Comparison of ENCODE assay signal across 16 cellular contexts in genomic region chr2:45554764-45555163, GRCh38. TPM values are rescaled to one million over a fixed set of nuclear protein-coding genes. Genes with fewer than 3 reads are reported as not detected.
A peak's percentile ranks its signal among the peaks of the same experiment; 100 is the strongest.
DNase-seq lines count a peak whose midpoint lies in the region; ATAC-seq, FAIRE-seq and TF ChIP-seq lines count a peak whose summit lies in the region.
"Had no signal": no experiment of that assay in that cellular context is flagged by ENCODE, and none has a peak within 500 bp of the region (broad histone marks: within the 10 kb centered on the region; RNA-seq: fewer than 3 reads in every experiment).

No MANE protein-coding gene starts in this region.

- H3K27me3 Mint-ChIP-seq in astrocyte (ENCODE audit: low read depth, unreplicated experiment), result no peaks in the 10 kb centered on the region

- ATAC-seq in IMR-90 (ENCODE audit: low read depth), result peak; percentile 30; the same call in 1 of the 2 replicates
- no peak for ATAC-seq in GM18868 (IDR thresholded peaks at IDR 0.05; ENCODE audit: unreplicated experiment)
- ATAC-seq: SK-N-SH treated with all-trans-retinoic acid at 6 μM for 48 hours had no signal

- DNase-seq in EH (ENCODE audit: low read depth), result peak; percentile 36
- DNase-seq in IMR-90, result peak; percentile 52
- DNase-seq in astrocyte (ENCODE audit: low read depth), result peak; percentile 37
- DNase-seq in keratinocyte (ENCODE audit: low read depth, low spot score), result no peak
- DNase-seq in NCI-H82 (lab: John Stamatoyannopoulos, UW), result no peak
- no peak for DNase-seq in mucosa of gallbladder (ENCODE audit: low spot score)
- no peak for DNase-seq in foreskin melanocyte
- DNase-seq: activated CD4-positive, CD25-positive, alpha-beta regulatory T cell; adrenal gland; hypothalamus; NCI-H2081; stimulated activated CD4-positive, alpha-beta T cell treated with anti-CD3 and anti-CD28 coated beads, Interleukin-4, amount 100 ng/mL, for 4 hours had no signal

- peak overlapping the region; percentile 22; the same call in 1 of the 2 replicates for H3K4me2 ChIP-seq in IMR-90 (ENCODE audit: low read depth, low read length)
- peak overlapping the region; percentile 42 for H3K4me2 ChIP-seq in astrocyte (ENCODE audit: low read length)
- H3K4me2 ChIP-seq in keratinocyte (ENCODE audit: control insufficient read depth, extremely low read depth, insufficient read depth, low read depth, low read length), result no peak overlapping the region

- H2AFZ ChIP-seq in IMR-90 (replicated peaks; ENCODE audit: low read length, poor library complexity) (no peak overlapping the region), astrocyte (ENCODE audit: low read depth, low read length) (no peak overlapping the region), keratinocyte (ENCODE audit: control insufficient read depth, low read length) (no peak overlapping the region)

- H3K4ac ChIP-seq in IMR-90 (ENCODE audit: low read depth, low read length), result no peak overlapping the region

- no peak overlapping the region for H3K9ac ChIP-seq in IMR-90 (ENCODE audit: low read depth, low read length)
- no peak overlapping the region for H3K9ac ChIP-seq in astrocyte (ENCODE audit: low read length)
- no peak overlapping the region for H3K9ac ChIP-seq in keratinocyte (ENCODE audit: control insufficient read depth, extremely low read depth, insufficient read depth, low read length)

- peak; percentile 20 for FAIRE-seq in astrocyte (lab: Jason Lieb, UNC)
- peak; percentile 51 for FAIRE-seq in keratinocyte (lab: Jason Lieb, UNC)

- no peak overlapping the region for H2BK120ac ChIP-seq in IMR-90 (ENCODE audit: low read depth, low read length)

- H3K9me3 ChIP-seq in IMR-90 (ENCODE audit: control insufficient read depth, insufficient read depth, low read length) (peaks cover 3% of the 10 kb centered on the region), astrocyte (ENCODE audit: insufficient read depth, low read depth, low read length) (no peaks in the 10 kb centered on the region), keratinocyte (ENCODE audit: control insufficient read depth, low read depth, low read length) (no peaks in the 10 kb centered on the region)
- H3K9me3 ChIP-seq: adrenal gland had no signal

- H3K4me1 ChIP-seq in IMR-90 (ENCODE audit: control insufficient read depth, insufficient read depth, low read length) (peaks cover 9% of the 10 kb centered on the region), astrocyte (ENCODE audit: insufficient read depth, low read length) (peaks cover 9% of the 10 kb centered on the region), keratinocyte (ENCODE audit: control insufficient read depth, extremely low read depth, insufficient read depth, low read length) (no peaks in the 10 kb centered on the region)

- H3K4me1 Mint-ChIP-seq in astrocyte (ENCODE audit: low read depth, unreplicated experiment), result peaks cover 10% of the 10 kb centered on the region

- no peak overlapping the region for H3K56ac ChIP-seq in IMR-90 (ENCODE audit: extremely low read depth, insufficient read depth, low read length)

- dilution Hi-C loops in IMR-90 (cut with HindIII; ENCODE audit: low sequenced_read_pairs, unreplicated experiment), result no loop called here
- dilution Hi-C loops in keratinocyte (cut with MboI; ENCODE audit: extremely low pct_ligation_motif_present, low sequenced_read_pairs), result no loop called here

- no peak overlapping the region for H3K27ac ChIP-seq in IMR-90 (ENCODE audit: insufficient read depth, low read length)
- peak overlapping the region; percentile 42 for H3K27ac ChIP-seq in astrocyte (ENCODE audit: low read depth, low read length)
- no peak overlapping the region for H3K27ac ChIP-seq in keratinocyte (ENCODE audit: control insufficient read depth, insufficient read depth, low read length)
- H3K27ac ChIP-seq: adrenal gland had no signal

- H2AK9ac ChIP-seq in IMR-90 (replicated peaks; ENCODE audit: low read depth, low read length, poor library complexity), result no peak overlapping the region

- no peaks in the 10 kb centered on the region for H3K79me1 ChIP-seq in IMR-90 (ENCODE audit: low read depth in 1 of 2, low read length in 2 of 2)

- in situ Hi-C loops in IMR-90 (cut with MboI; ENCODE audit: low sequenced_read_pairs), result no loop called here

- H3K36me3 ChIP-seq in IMR-90 (ENCODE audit: control insufficient read depth, insufficient read depth, low read length), result no peaks in the 10 kb centered on the region
- no peaks in the 10 kb centered on the region for H3K36me3 ChIP-seq in astrocyte (ENCODE audit: insufficient read depth, low read length)
- H3K36me3 ChIP-seq in keratinocyte (ENCODE audit: control insufficient read depth in 2 of 2, extremely low read depth in 1 of 2, insufficient read depth in 2 of 2, low read length in 2 of 2), result peaks cover 2% of the 10 kb centered on the region in 2 experiments
- H3K36me3 ChIP-seq: adrenal gland had no signal

- no peaks in the 10 kb centered on the region for H3K9me3 Mint-ChIP-seq in astrocyte (ENCODE audit: unreplicated experiment)

- no peaks in the 10 kb centered on the region for H4K20me1 ChIP-seq in IMR-90 (ENCODE audit: insufficient read depth, low read length)
- no peaks in the 10 kb centered on the region for H4K20me1 ChIP-seq in astrocyte (ENCODE audit: insufficient read depth, low read length)
- no peaks in the 10 kb centered on the region for H4K20me1 ChIP-seq in keratinocyte (ENCODE audit: control insufficient read depth, extremely low read depth, insufficient read depth, low read length)

- H2BK20ac ChIP-seq in IMR-90 (ENCODE audit: low read depth, low read length), result no peak overlapping the region

- H3K27me3 ChIP-seq in IMR-90 (ENCODE audit: control insufficient read depth, insufficient read depth, low read length) (no peaks in the 10 kb centered on the region), astrocyte (ENCODE audit: insufficient read depth, low read length) (no peaks in the 10 kb centered on the region), keratinocyte (ENCODE audit: control insufficient read depth, extremely low read depth, insufficient read depth, low read length) (no peaks in the 10 kb centered on the region)
- H3K27me3 ChIP-seq: adrenal gland had no signal

- intact Hi-C loops in IMR-90 (cut with micrococcal nuclease), result no loop called here

- H3K79me2 ChIP-seq in astrocyte (ENCODE audit: insufficient read depth, low read length), result no peaks in the 10 kb centered on the region
- H3K79me2 ChIP-seq in keratinocyte (ENCODE audit: control insufficient read depth, insufficient read depth, low read length), result no peaks in the 10 kb centered on the region

- TF ChIP-seq POLR2A in IMR-90 (IDR thresholded peaks at IDR 0.05; ENCODE audit: low read depth, low read length), result no peak

- H3K9me1 ChIP-seq in IMR-90 (ENCODE audit: insufficient read depth, low read length) (peaks cover 3% of the 10 kb centered on the region; the same call in 1 of the 2 replicates), keratinocyte (ENCODE audit: control insufficient read depth, extremely low read depth, insufficient read depth, low read length) (no peaks in the 10 kb centered on the region)

- POLR2A ChIA-PET in IMR-90 (lab: Charles Lee; ENCODE audit: unreplicated experiment), result interaction anchor here (0.7 kb wide), 2 partner anchors 51 to 111 kb away, joined by 3 to 5 read pairs; no protein-coding TSS in a partner anchor

- BruUV-seq in IMR-90 (replicated peaks; lab: Mats Ljungman, UMichigan), result no TSS peak

- CTCF ChIA-PET in IMR-90 (lab: Yijun Ruan, JAX), result interaction anchor here (0.7 to 0.9 kb wide), 2 partner anchors 16 to 580 kb away, joined by 3 read pairs; no protein-coding TSS in a partner anchor

- H3K4me3 Mint-ChIP-seq in astrocyte (ENCODE audit: unreplicated experiment), result peak overlapping the region; percentile 62
- H3K4me3 Mint-ChIP-seq: CD14-positive monocyte, mesothelial cell of epicardium had no signal

- TF ChIP-seq RAD21 in IMR-90 (IDR thresholded peaks at IDR 0.05; ENCODE audit: low read length), result no peak

- H4K8ac ChIP-seq in IMR-90 (ENCODE audit: low read depth in 2 of 2, low read length in 2 of 2), result no peak overlapping the region

- H3K4me3 ChIP-seq in IMR-90 (ENCODE audit: insufficient read depth, low read depth, low read length), result no peak overlapping the region
- H3K4me3 ChIP-seq in astrocyte (ENCODE audit: insufficient read depth, low read depth, low read length), result no peak overlapping the region
- no peak overlapping the region for H3K4me3 ChIP-seq in keratinocyte (ENCODE audit: control insufficient read depth in 2 of 3, extremely low read depth in 1 of 3, insufficient read depth in 2 of 3, low read depth in 1 of 3, low read length in 3 of 3)
- H3K4me3 ChIP-seq: adrenal gland had no signal

- H2AK5ac ChIP-seq in IMR-90 (ENCODE audit: low read depth, low read length), result no peak overlapping the region

- peak overlapping the region; percentile 36; the same call in 1 of the 2 replicates for H3K18ac ChIP-seq in IMR-90 (ENCODE audit: low read depth, low read length)

- H3K14ac ChIP-seq in IMR-90 (replicated peaks; ENCODE audit: low read depth, low read length), result 0 out of 2 replicates have a peak overlapping the region, but pooled peaks have one; percentile 10

- H3K27ac Mint-ChIP-seq in astrocyte (ENCODE audit: unreplicated experiment), result no peak overlapping the region
- H3K27ac Mint-ChIP-seq: mesothelial cell of epicardium had no signal

- no CpG with 5 or more reads among the region's 1 CpG for WGBS in IMR-90 (ENCODE audit: extremely low coverage in 2 of 2, insufficient read length in 1 of 2), 2 experiments

- H3K23ac ChIP-seq in IMR-90 (ENCODE audit: low read depth, low read length), result no peak overlapping the region

- H2BK5ac ChIP-seq in IMR-90 (ENCODE audit: low read depth, low read length, poor library complexity, severe bottlenecking), result no peak overlapping the region

- H4K5ac ChIP-seq in IMR-90 (ENCODE audit: low read depth, low read length), result no peak overlapping the region; the same call in 1 of the 2 replicates

- H3K36me3 Mint-ChIP-seq in astrocyte (ENCODE audit: low read depth, unreplicated experiment), result peaks cover 2% of the 10 kb centered on the region

- TF ChIP-seq CTCF in IMR-90 (conservative IDR thresholded peaks at IDR 0.05; ENCODE audit: low read depth, low read length) (no peak), astrocyte (IDR thresholded peaks at IDR 0.05; ENCODE audit: insufficient read depth, low read depth, low read length) (no peak), keratinocyte (optimal IDR thresholded peaks at IDR 0.05 in 1 of 3, IDR thresholded peaks at IDR 0.05 in 1 of 3, conservative IDR thresholded peaks at IDR 0.05 in 1 of 3; ENCODE audit: extremely low read depth in 1 of 3, insufficient read depth in 2 of 3, low read length in 3 of 3) (no peak)

- H2BK15ac ChIP-seq in IMR-90 (ENCODE audit: low read depth, low read length), result no peak overlapping the region

- no peak overlapping the region for H4K91ac ChIP-seq in IMR-90 (ENCODE audit: insufficient read depth, low read depth, low read length)

RNA-seq across cellular contexts. Expression of gene SRBD1, which starts 56.3 kb away (rescaled TPM):
- total RNA-seq in IMR-90 (2012; rRNA removed) (14.7 and 20.6 TPM in 2 replicates), astrocyte (9.3 and 9.5 TPM in 2 replicates), mucosa of gallbladder (13.6 TPM)
- polyA plus RNA-seq in IMR-90 (2012; rRNA removed) (2.9 and 3.5 TPM in 2 replicates), keratinocyte (5.8 to 8.8 TPM (median 5.9 TPM) in 3 replicates)
- 0.44 and 0.71 TPM in 2 replicates for polyA plus RNA-seq in IMR-90 (2012; cell fraction: cytosol; rRNA removed)
- polyA plus RNA-seq in IMR-90 (2012; cell fraction: nucleus; rRNA removed; ENCODE audit: low replicate concordance), result 0.44 and 2.1 TPM in 2 replicates
- 4.1 TPM for polyA plus RNA-seq in keratinocyte (2011; ENCODE audit: low read depth)
- polyA plus RNA-seq in keratinocyte (2011; cell fraction: cytosol; rRNA removed), result 4.0 and 7.0 TPM in 2 replicates
- 7.5 and 8.6 TPM in 2 replicates for polyA plus RNA-seq in keratinocyte (2011; cell fraction: nucleus; rRNA removed)
- 3.7 and 7.9 TPM in 2 replicates for polyA plus RNA-seq in keratinocyte (2012; ENCODE audit: low replicate concordance)
- polyA minus RNA-seq in keratinocyte, result 1.7 to 20.6 TPM (median 8.5 TPM) in 3 replicates
- polyA minus RNA-seq in keratinocyte (2011; cell fraction: cytosol; rRNA and poly(A)+ RNA removed), result 4.8 TPM
- polyA minus RNA-seq in keratinocyte (2011; cell fraction: nucleus; rRNA and poly(A)+ RNA removed), result 11.3 and 29.3 TPM in 2 replicates

Comparison
In these comparisons a context has a peak if more than half of its experiments do, and no peak if none do; other contexts are left out.
1. DNase-seq: peak in EH (single experiment), IMR-90 (single experiment) and astrocyte (single experiment); none in keratinocyte (single experiment), NCI-H82 (single experiment), mucosa of gallbladder (single experiment) and foreskin melanocyte (single experiment).